29 cellular contexts compared by ENCODE assay signal in genomic region chr20:19531446-19531845, GRCh38.
"Had no signal": no experiment of that assay in that cellular context is flagged by ENCODE, and none has a peak within 500 bp of the region (broad histone marks: within the 10 kb centered on the region; RNA-seq: fewer than 3 reads in every experiment).

No MANE protein-coding gene starts in this region.

- H3K4me3 ChIP-seq: PC-9 had no signal

- ATAC-seq: activated CD4-positive, alpha-beta T cell treated with anti-CD3 and anti-CD28 coated beads for 36 hours; activated CD4-positive, CD25-positive, alpha-beta regulatory T cell treated with anti-CD3 and anti-CD28 coated beads, Interleukin-2, amount 50 U/mL, for 24 hours; activated CD8-positive, alpha-beta T cell treated with anti-CD3 and anti-CD28 coated beads, Interleukin-2, amount 10 ng/mL, durations not matched to agents 7 days and 5 days; activated naive CD8-positive, alpha-beta T cell treated with anti-CD3 and anti-CD28 coated beads, Interleukin-2, amount 50 U/mL, for 24 hours; activated T-cell treated with anti-CD3 and anti-CD28 coated beads, Interleukin-2, amount 50 U/mL, for 4 hours; WTC11 had no signal

- DNase-seq: activated CD4-positive, alpha-beta T cell treated with anti-CD3 and anti-CD28 coated beads for 36 hours; activated CD4-positive, alpha-beta T cell treated with anti-CD3 and anti-CD28 coated beads, Interleukin-2, amount 10 ng/mL, durations not matched to agents 7 days and 5 days; activated CD4-positive, alpha-beta T cell treated with anti-CD3 and anti-CD28 coated beads, Interleukin-2, amount 50 U/mL, for 48 hours; activated CD8-positive, alpha-beta memory T cell treated with anti-CD3 and anti-CD28 coated beads, Interleukin-2, amount 50 U/mL, for 4 hours; activated CD8-positive, alpha-beta T cell treated with anti-CD3 and anti-CD28 coated beads, Interleukin-2, amount 10 ng/mL, durations not matched to agents 7 days and 5 days; activated gamma-delta T cell treated with Interleukin-2 at 50 U/mL for 16 hours; activated naive CD4-positive, alpha-beta T cell treated with anti-CD3 and anti-CD28 coated beads, Interleukin-2, amount 10 ng/mL, durations not matched to agents 7 days and 5 days; activated naive CD8-positive, alpha-beta T cell treated with anti-CD3 and anti-CD28 coated beads, Interleukin-2, amount 50 U/mL, for 24 hours; activated T-cell treated with anti-CD3 and anti-CD28 coated beads for 4 hours; activated T-cell treated with anti-CD3 and anti-CD28 coated beads, Interleukin-2, amount 50 U/mL, for 4 hours; anterior cingulate cortex; brain microvascular endothelial cell; central memory CD4-positive, alpha-beta T cell; NCI-H1092 treated with DMSO at 0.1 percent for 48 hours; NCI-H187; NCI-H2029 treated with DMSO at 0.1 percent for 48 hours; NCI-H2107; NCI-H2171; NCI-H510A; NCI-H526; NCI-H748 treated with DMSO at 0.1 percent for 48 hours; NK-92 treated with Interleukin-12 subunit alpha and Interleukin-12 subunit beta, amount 100 ng/mL, for 24 hours; PC-9; Right ventricle myocardium superior; SW 1271; T1000 had no signal

- H3K4me2 ChIP-seq: KMS-11, PC-9 had no signal

- H3K27me3 ChIP-seq: brain microvascular endothelial cell had no signal

- H3K9ac ChIP-seq: KMS-11 had no signal

- H3K36me3 ChIP-seq: brain microvascular endothelial cell had no signal

- H3K27ac ChIP-seq: brain microvascular endothelial cell, KMS-11, PC-9 had no signal

- H2AFZ ChIP-seq: PC-9 had no signal
